ENCODE assay signal across 8 cellular contexts in the genomic region with DNA sequence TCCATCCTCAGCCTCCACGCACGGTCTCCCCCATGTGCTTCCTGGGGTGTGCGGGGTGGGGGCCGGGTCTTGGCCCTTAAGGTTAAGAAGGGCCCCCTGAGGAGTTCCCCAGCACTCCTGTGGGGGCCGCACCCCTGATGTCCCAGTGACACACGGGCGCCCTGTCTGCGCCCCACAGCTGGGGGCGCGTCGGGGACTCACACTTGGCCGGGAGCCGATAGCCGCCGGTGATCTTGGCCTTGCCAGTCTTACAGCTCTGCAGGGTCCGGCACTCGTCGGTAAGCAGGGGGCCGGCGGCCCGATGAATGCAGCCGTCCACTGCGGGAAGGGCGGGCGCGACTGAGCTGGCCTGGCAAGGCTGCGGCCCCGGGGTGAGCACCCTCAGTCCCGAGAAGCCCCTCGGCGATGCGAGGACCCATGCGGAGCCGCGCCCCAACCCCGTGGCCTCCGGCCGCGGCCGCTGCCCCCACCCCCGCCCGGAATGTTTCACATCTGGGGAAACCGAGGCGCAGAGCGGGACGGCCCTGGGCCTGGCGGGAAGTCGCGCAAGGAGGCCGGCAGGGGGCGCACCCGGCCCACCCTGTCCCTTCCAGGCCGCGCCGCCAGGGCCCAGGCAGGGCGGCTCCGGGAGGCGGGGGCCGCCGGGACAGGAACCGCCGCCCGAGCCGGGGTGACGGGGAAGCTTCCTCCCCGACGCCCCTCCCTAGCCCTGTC. TPM values are rescaled to one million over a fixed set of nuclear protein-coding genes. Genes with fewer than 3 reads are reported as not detected.
DNase-seq lines count a peak whose midpoint lies in the region; ATAC-seq, FAIRE-seq and TF ChIP-seq lines count a peak whose summit lies in the region.

No MANE protein-coding gene starts in this region.

- TF ChIP-seq CTCF in fibroblast of villous mesenchyme (IDR thresholded peaks at IDR 0.05; ENCODE audit: insufficient read depth, low read depth, low read length): peak; percentile 68

- DNase-seq in NCI-H345 treated with DMSO at 0.1 percent for 48 hours (lab: John Stamatoyannopoulos, UW; ENCODE audit: unreplicated experiment): peak; percentile 31
- DNase-seq in activated gamma-delta T cell treated with Interleukin-2 at 50 U/mL for 16 hours: peak; percentile 66
- DNase-seq in fibroblast of villous mesenchyme (ENCODE audit: low read depth): peak; percentile 71
- peak in 42 of 56 donors; percentile 14 to 85 (median 48) for DNase-seq in nucleus accumbens (lab: John Stamatoyannopoulos, UW)
- peak in 40 of 49 donors; percentile 15 to 88 (median 54) for DNase-seq in substantia nigra (lab: John Stamatoyannopoulos, UW)
- no peak for DNase-seq in DMS114 treated with DMSO at 0.1 percent for 48 hours (lab: John Stamatoyannopoulos, UW; ENCODE audit: unreplicated experiment)
- no peak for DNase-seq in HTR-8/SVneo (ENCODE audit: insufficient read length, low spot score)

- peak; percentile 52 for ATAC-seq in GM18868 (IDR thresholded peaks at IDR 0.05; ENCODE audit: unreplicated experiment)

- H3K27ac ChIP-seq in substantia nigra (ENCODE audit: low read depth, low read length, poor library complexity, severe bottlenecking): no peak overlapping the region

- no peak for FAIRE-seq in HTR-8/SVneo (lab: Jason Lieb, UNC)

- H3K4me3 ChIP-seq in fibroblast of villous mesenchyme (ENCODE audit: low read depth, low read length): peak overlapping the region; percentile 32

RNA-seq across cellular contexts. Expression of a gene that starts 13.9 kb away (rescaled TPM):
- 36.4 and 38.0 TPM in 2 replicates for total RNA-seq in fibroblast of villous mesenchyme

RNA-seq across cellular contexts. Expression of a gene that starts 25.8 kb away (rescaled TPM):
- total RNA-seq in fibroblast of villous mesenchyme: 225 and 447 TPM in 2 replicates

RNA-seq across cellular contexts. Expression of a gene that starts 35.5 kb away (rescaled TPM):
- total RNA-seq in fibroblast of villous mesenchyme: under 0.01 TPM in 2 replicates

Comparison
In these comparisons a context has a peak if more than half of its experiments do, and no peak if none do; other contexts are left out.
1. DNase-seq: peak in NCI-H345 treated with DMSO at 0.1 percent for 48 hours (single experiment), activated gamma-delta T cell treated with Interleukin-2 at 50 U/mL for 16 hours (single experiment), fibroblast of villous mesenchyme (single experiment), nucleus accumbens (42 of 56) and substantia nigra (40 of 49); none in DMS114 treated with DMSO at 0.1 percent for 48 hours (single experiment) and HTR-8/SVneo (single experiment).